9 cellular contexts compared by ENCODE assay signal in genomic region chr7:47980648-47981047, GRCh38. TPM values are rescaled to one million over a fixed set of nuclear protein-coding genes. Genes with fewer than 3 reads are reported as not detected.
"Had no signal": no experiment of that assay in that cellular context is flagged by ENCODE, and none has a peak within 500 bp of the region (broad histone marks: within the 10 kb centered on the region; RNA-seq: fewer than 3 reads in every experiment).

No MANE protein-coding gene starts in this region.

RNA-seq across cellular contexts. Expression of gene SUN3, which starts 48.3 kb away (rescaled TPM):
- total RNA-seq: activated B cell treated with CpG ODN at 0.5 μM for 24 hours; activated CD4-positive, alpha-beta memory T cell treated with anti-CD3 and anti-CD28 coated beads for 36 hours; activated CD4-positive, alpha-beta memory T cell treated with anti-CD3 and anti-CD28 coated beads, Interleukin-2, amount 10 ng/mL, durations not matched to agents 7 days and 5 days; activated CD4-positive, alpha-beta T cell treated with anti-CD3 and anti-CD28 coated beads for 36 hours; activated CD4-positive, alpha-beta T cell treated with anti-CD3 and anti-CD28 coated beads, Interleukin-2, amount 10 ng/mL, durations not matched to agents 24 days and 14 days; activated CD8-positive, alpha-beta memory T cell treated with anti-CD3 and anti-CD28 coated beads for 36 hours; activated CD8-positive, alpha-beta memory T cell treated with anti-CD3 and anti-CD28 coated beads, Interleukin-2, amount 10 ng/mL, durations not matched to agents 7 days and 5 days; T-helper 1 cell treated with Interleukin-12 subunit alpha and Interleukin-12 subunit beta and Interleukin-4 antibody, amounts not matched to agents 30 ng/mL and 1 ng/mL, for 36 hours; WTC11 had no signal

RNA-seq across cellular contexts. Expression of gene C7orf57, which starts 54.7 kb away (rescaled TPM):
- total RNA-seq: activated B cell treated with CpG ODN at 0.5 μM for 24 hours had no signal
